ENCODE assay signal across 17 cellular contexts in the genomic region with DNA sequence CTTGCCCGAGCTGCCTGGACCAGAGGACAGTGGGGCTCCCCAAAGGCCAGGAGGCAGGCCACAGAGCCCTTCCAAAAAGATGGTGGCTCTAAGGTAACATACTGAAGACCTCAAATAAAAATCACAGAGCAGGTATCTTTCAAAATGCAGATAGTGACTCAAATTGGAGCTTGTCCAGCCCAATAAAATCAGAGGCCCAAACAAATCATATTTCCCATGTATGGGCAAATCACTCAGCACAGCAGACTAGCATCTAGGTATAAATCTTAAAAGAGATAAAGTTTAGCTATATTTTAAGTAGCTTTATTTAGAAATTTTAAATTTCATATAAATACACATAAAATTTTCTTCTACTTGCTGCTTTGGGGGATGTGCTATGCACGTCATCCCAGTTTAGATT. TPM values are rescaled to one million over a fixed set of nuclear protein-coding genes. Genes with fewer than 3 reads are reported as not detected.
DNase-seq lines count a peak whose midpoint lies in the region; FAIRE-seq and TF ChIP-seq lines count a peak whose summit lies in the region.
"Had no signal": no experiment of that assay in that cellular context is flagged by ENCODE, and none has a peak within 500 bp of the region (broad histone marks: within the 10 kb centered on the region; RNA-seq: fewer than 3 reads in every experiment).

No MANE protein-coding gene starts in this region.

- H3K27me3 ChIP-seq in mesenchymal stem cell (ENCODE audit: control insufficient read depth in 1 of 2, insufficient read depth in 1 of 2, low read length in 2 of 2): peaks cover 0 to 54% of the 10 kb centered on the region in 2 experiments

- H2BK120ac ChIP-seq in mesenchymal stem cell (ENCODE audit: low read depth, low read length): no peak overlapping the region

- no peak overlapping the region for H3K23ac ChIP-seq in mesenchymal stem cell (ENCODE audit: low read length in 2 of 2)

- H3K36me3 Mint-ChIP-seq in type B pancreatic cell: no peaks in the 10 kb centered on the region

- H3K4me2 ChIP-seq in mesenchymal stem cell (ENCODE audit: low read length, poor library complexity, severe bottlenecking): no peak overlapping the region

- TF ChIP-seq CTCF in HEK293 (tag by site-specific recombination; IDR thresholded peaks at IDR 0.05): no peak
- TF ChIP-seq CTCF in VCaP (conservative IDR thresholded peaks at IDR 0.05): no peak
- no peak for TF ChIP-seq CTCF in type B pancreatic cell (conservative IDR thresholded peaks at IDR 0.05)

- H4K8ac ChIP-seq in mesenchymal stem cell (ENCODE audit: low read length): no peak overlapping the region

- no peaks in the 10 kb centered on the region for H3K9me3 Mint-ChIP-seq in type B pancreatic cell
- H3K9me3 Mint-ChIP-seq: CD8-positive, alpha-beta T cell had no signal

- H3K4me1 ChIP-seq in HEK293 (ENCODE audit: control insufficient read depth, insufficient read depth, low read length) (no peaks in the 10 kb centered on the region), mesenchymal stem cell (ENCODE audit: control insufficient read depth, insufficient read depth, low read depth, low read length) (peaks cover 17% of the 10 kb centered on the region)

- no peak for FAIRE-seq in GM12892 (lab: Jason Lieb, UNC)
- FAIRE-seq: G401.6, GM19239, H54 had no signal

- no peak overlapping the region for H2BK15ac ChIP-seq in mesenchymal stem cell (ENCODE audit: low read depth, poor library complexity, severe bottlenecking)

- H3K36me3 ChIP-seq in HEK293 (ENCODE audit: control insufficient read depth in 2 of 2, insufficient read depth in 1 of 2, low read length in 2 of 2) (peaks cover 0 to 27% of the 10 kb centered on the region in 2 experiments; a peak in 1 of 3 replicates), mesenchymal stem cell (ENCODE audit: control insufficient read depth in 1 of 2, insufficient read depth in 2 of 2, low read depth in 1 of 2, low read length in 2 of 2) (peaks cover 0 to 4% of the 10 kb centered on the region in 2 experiments)

- no peak overlapping the region for H2BK12ac ChIP-seq in mesenchymal stem cell (ENCODE audit: low read length in 2 of 2)

- H2AK5ac ChIP-seq in mesenchymal stem cell (ENCODE audit: low read length, severe bottlenecking): no peak overlapping the region

- DNase-seq in type B pancreatic cell (ENCODE audit: extremely low spot score, unreplicated experiment) (no peak), mesenchymal stem cell (no peak), GM12892 (ENCODE audit: insufficient read length) (no peak), superior temporal gyrus (ENCODE audit: extremely low spot score) (no peak)
- DNase-seq: C1 segment of cervical spinal cord; Caco-2; CD8-positive, alpha-beta T cell; DMS153; DND-41; GOT3 had no signal

- H3K14ac ChIP-seq in mesenchymal stem cell (ENCODE audit: low read length in 2 of 2): no peak overlapping the region

- H3K4me3 Mint-ChIP-seq in type B pancreatic cell: no peak overlapping the region
- H3K4me3 Mint-ChIP-seq: CD8-positive, alpha-beta T cell had no signal

- H3K4ac ChIP-seq in mesenchymal stem cell (ENCODE audit: low read depth in 1 of 2, low read length in 2 of 2): no peak overlapping the region

- CTCF ChIA-PET in HEK293 (lab: Yijun Ruan, JAX): no interaction called here

- no peak overlapping the region for H3K18ac ChIP-seq in mesenchymal stem cell (ENCODE audit: low read depth in 1 of 2, low read length in 2 of 2)

- H3K27ac ChIP-seq in HEK293 (ENCODE audit: extremely low read depth, low read depth, low read length): no peak overlapping the region
- H3K27ac ChIP-seq in VCaP: peak overlapping the region; percentile 82
- no peak overlapping the region for H3K27ac ChIP-seq in mesenchymal stem cell (ENCODE audit: low read length, poor library complexity, severe bottlenecking)

- 62% methylated on average over 2 of the region's 2 CpGs for WGBS in mesenchymal stem cell

- no peaks in the 10 kb centered on the region for H3K27me3 Mint-ChIP-seq in type B pancreatic cell

- POLR2A ChIA-PET in HEK293 (lab: Yijun Ruan, JAX): no interaction called here

- no peak overlapping the region for H3K9ac ChIP-seq in mesenchymal stem cell (ENCODE audit: low read length)

- H4K91ac ChIP-seq in mesenchymal stem cell (ENCODE audit: low read length): no peak overlapping the region

- H3K27ac Mint-ChIP-seq in type B pancreatic cell: peak overlapping the region; percentile 58
- H3K27ac Mint-ChIP-seq: CD8-positive, alpha-beta T cell had no signal

- no peak overlapping the region for H3K4me3 ChIP-seq in HEK293 (ENCODE audit: low read depth, low read length)
- no peak overlapping the region for H3K4me3 ChIP-seq in mesenchymal stem cell (ENCODE audit: insufficient read depth in 1 of 2, low read depth in 1 of 2, low read length in 2 of 2)
- H3K4me3 ChIP-seq: HAP-1 had no signal

- no peak overlapping the region for H2BK5ac ChIP-seq in mesenchymal stem cell (ENCODE audit: low read depth, low read length, poor library complexity, severe bottlenecking)

- no peak for TF ChIP-seq POLR2A in GM12892 (IDR thresholded peaks at IDR 0.05; ENCODE audit: low read depth, low read length)

- H3K79me1 ChIP-seq in mesenchymal stem cell (replicated peaks; ENCODE audit: low read length, poor library complexity, severe bottlenecking): no peaks in the 10 kb centered on the region

- H2AFZ ChIP-seq in mesenchymal stem cell (ENCODE audit: low read depth, low read length): no peak overlapping the region

- H3K9me3 ChIP-seq in HEK293 (ENCODE audit: control insufficient read depth, insufficient read depth, low read depth, low read length): no peaks in the 10 kb centered on the region
- no peaks in the 10 kb centered on the region for H3K9me3 ChIP-seq in mesenchymal stem cell (ENCODE audit: control insufficient read depth, low read length)
- H3K9me3 ChIP-seq: Caco-2, HAP-1 had no signal

- peaks cover 14% of the 10 kb centered on the region for H3K4me1 Mint-ChIP-seq in type B pancreatic cell (ENCODE audit: unreplicated experiment)

TF ChIP-seq in HEK293, 187 proteins besides CTCF, POLR2A, EP300 and RAD21:
- 0 out of 2 replicates have a peak, but pooled peaks have one; percentile 0 for TF ChIP-seq EGR2 (tag by site-specific recombination; IDR thresholded peaks at IDR 0.05; ENCODE audit: low read depth)
- no peak for TF ChIP-seq ZNF211 (tag by site-specific recombination; IDR thresholded peaks at IDR 0.05; ENCODE audit: low read depth)

RNA-seq across cellular contexts. Expression of a gene that starts 3.3 kb away (rescaled TPM):
- 6.7 and 9.7 TPM in 2 replicates for total RNA-seq in type B pancreatic cell (ENCODE audit: low replicate concordance)
- polyA plus RNA-seq in mesenchymal stem cell (2013, experiment 1 of 2): 2.9 TPM
- polyA plus RNA-seq in mesenchymal stem cell (2013, experiment 2 of 2): 2.7 TPM
- not detected for polyA plus RNA-seq in GM12892 (2012; ENCODE audit: missing spikeins)
- total RNA-seq: A172 had no signal
